15 cellular contexts compared by ENCODE assay signal in the genomic region with DNA sequence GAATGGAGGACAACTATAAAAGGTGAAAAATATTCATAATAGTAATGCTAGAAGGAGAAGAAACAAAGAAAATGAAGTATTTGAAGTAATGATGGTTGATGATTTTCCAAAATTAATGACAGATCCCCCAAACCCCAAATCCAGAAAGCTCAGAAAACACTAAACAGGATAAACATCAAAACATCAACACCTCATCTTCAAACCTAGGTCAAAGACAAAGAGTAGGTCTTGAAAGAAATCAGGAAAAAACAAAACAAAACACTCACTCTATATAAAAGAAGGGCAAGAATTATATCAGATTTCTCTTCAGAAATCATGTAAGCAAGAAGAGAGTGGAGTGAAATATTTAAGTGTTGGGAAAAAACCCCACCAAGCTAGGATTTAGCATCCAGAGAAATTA. TPM values are rescaled to one million over a fixed set of nuclear protein-coding genes. Genes with fewer than 3 reads are reported as not detected.
DNase-seq lines count a peak whose midpoint lies in the region; ATAC-seq, FAIRE-seq and TF ChIP-seq lines count a peak whose summit lies in the region.
"Had no signal": no experiment of that assay in that cellular context is flagged by ENCODE, and none has a peak within 500 bp of the region (broad histone marks: within the 10 kb centered on the region; RNA-seq: fewer than 3 reads in every experiment).

No MANE protein-coding gene starts in this region.

- peaks cover 55 to 84% (median 68%) of the 10 kb centered on the region in 4 donors for H3K4me1 Mint-ChIP-seq in CD4-positive, CD25-positive, alpha-beta regulatory T cell
- H3K4me1 Mint-ChIP-seq in CD8-positive, alpha-beta memory T cell, result peaks cover 65 to 90% (median 84%) of the 10 kb centered on the region in 3 donors
- H3K4me1 Mint-ChIP-seq in central memory CD8-positive, alpha-beta T cell, result peaks cover 73% of the 10 kb centered on the region
- H3K4me1 Mint-ChIP-seq in naive thymus-derived CD8-positive, alpha-beta T cell, result peaks cover 26 to 77% (median 65%) of the 10 kb centered on the region in 4 donors

- H3K36me3 ChIP-seq in CD4-positive, CD25-positive, alpha-beta regulatory T cell (ENCODE audit: control insufficient read depth, insufficient read depth, low read length), result no peaks in the 10 kb centered on the region
- no peaks in the 10 kb centered on the region for H3K36me3 ChIP-seq in CD8-positive, alpha-beta memory T cell (ENCODE audit: insufficient read depth, low read length)
- H3K36me3 ChIP-seq in thyroid gland (no peaks in the 10 kb centered on the region), kidney (ENCODE audit: control insufficient read depth in 1 of 2, insufficient read depth in 2 of 2, low read length in 2 of 2) (no peaks in the 10 kb centered on the region)
- H3K36me3 ChIP-seq: HAP-1 had no signal

- peaks cover 0 to 11% (median 4%) of the 10 kb centered on the region in 7 donors for H3K9me3 Mint-ChIP-seq in CD4-positive, CD25-positive, alpha-beta regulatory T cell
- peaks cover 0 to 11% (median 2%) of the 10 kb centered on the region in 5 donors for H3K9me3 Mint-ChIP-seq in CD8-positive, alpha-beta memory T cell
- H3K9me3 Mint-ChIP-seq in central memory CD8-positive, alpha-beta T cell, result peaks cover 6% of the 10 kb centered on the region
- H3K9me3 Mint-ChIP-seq in naive thymus-derived CD8-positive, alpha-beta T cell, result peaks cover 0 to 20% (median 12%) of the 10 kb centered on the region in 9 donors

- H3K27ac ChIP-seq in CD4-positive, CD25-positive, alpha-beta regulatory T cell (ENCODE audit: insufficient read depth, low read length, poor library complexity, severe bottlenecking), result no peak overlapping the region
- no peak overlapping the region for H3K27ac ChIP-seq in CD8-positive, alpha-beta memory T cell (ENCODE audit: low read depth, low read length)
- no peak overlapping the region for H3K27ac ChIP-seq in thyroid gland
- no peak overlapping the region for H3K27ac ChIP-seq in kidney (ENCODE audit: low read depth in 2 of 2, low read length in 2 of 2)

- no peaks in the 10 kb centered on the region for H3K27me3 ChIP-seq in CD4-positive, CD25-positive, alpha-beta regulatory T cell (ENCODE audit: control insufficient read depth, insufficient read depth, low read length)
- no peaks in the 10 kb centered on the region for H3K27me3 ChIP-seq in CD8-positive, alpha-beta memory T cell (ENCODE audit: insufficient read depth, low read length, poor library complexity, severe bottlenecking)
- H3K27me3 ChIP-seq in thyroid gland, result no peaks in the 10 kb centered on the region

- H3K4me3 ChIP-seq in CD4-positive, CD25-positive, alpha-beta regulatory T cell (ENCODE audit: low read depth, low read length), result peak overlapping the region; percentile 30
- no peak overlapping the region for H3K4me3 ChIP-seq in CD8-positive, alpha-beta memory T cell (ENCODE audit: low read length)
- no peak overlapping the region for H3K4me3 ChIP-seq in thyroid gland (replicated peaks in 1 of 3)
- H3K4me3 ChIP-seq in kidney (ENCODE audit: low read length in 2 of 2), result no peak overlapping the region
- H3K4me3 ChIP-seq: HAP-1 had no signal

- H3K4me3 Mint-ChIP-seq in CD4-positive, CD25-positive, alpha-beta regulatory T cell, result peak overlapping the region in 3 of 4 donors; percentile 41 to 51 (median 42)
- H3K4me3 Mint-ChIP-seq in CD8-positive, alpha-beta memory T cell, result peak overlapping the region in 3 of 7 donors; percentile 7 to 27 (median 17)
- no peak overlapping the region for H3K4me3 Mint-ChIP-seq in central memory CD8-positive, alpha-beta T cell
- H3K4me3 Mint-ChIP-seq in naive thymus-derived CD8-positive, alpha-beta T cell, result peak overlapping the region in 4 of 10 donors; percentile 7 to 47 (median 20)

- H3K4me1 ChIP-seq in CD4-positive, CD25-positive, alpha-beta regulatory T cell (ENCODE audit: control insufficient read depth, insufficient read depth, low read length, poor library complexity, severe bottlenecking), result peaks cover 30% of the 10 kb centered on the region
- peaks cover 27% of the 10 kb centered on the region for H3K4me1 ChIP-seq in CD8-positive, alpha-beta memory T cell (ENCODE audit: insufficient read depth, low read length)
- H3K4me1 ChIP-seq in thyroid gland, result peaks cover 0 to 9% of the 10 kb centered on the region in 2 donors
- no peaks in the 10 kb centered on the region for H3K4me1 ChIP-seq in kidney (ENCODE audit: control insufficient read depth in 1 of 2, insufficient read depth in 1 of 2, low read depth in 1 of 2, low read length in 2 of 2)
- H3K4me1 ChIP-seq: HAP-1 had no signal

- H3K9ac ChIP-seq in kidney (ENCODE audit: low read length in 2 of 2), result no peak overlapping the region

- intact Hi-C loops in thyroid gland (cut with DNase I) (no loop called here), kidney (cut with DNase I) (no loop called here)

- TF ChIP-seq POLR2A in thyroid gland (IDR thresholded peaks at IDR 0.05), result no peak

- H3K9me3 ChIP-seq in CD4-positive, CD25-positive, alpha-beta regulatory T cell (ENCODE audit: control insufficient read depth in 2 of 2, low read length in 2 of 2), result peaks cover 9 to 17% of the 10 kb centered on the region in 2 experiments
- H3K9me3 ChIP-seq in CD8-positive, alpha-beta memory T cell (ENCODE audit: low read length), result no peaks in the 10 kb centered on the region
- H3K9me3 ChIP-seq in thyroid gland (no peaks in the 10 kb centered on the region), kidney (ENCODE audit: control insufficient read depth in 1 of 2, low read length in 2 of 2) (peaks cover 0 to 4% of the 10 kb centered on the region in 2 donors)
- H3K9me3 ChIP-seq: HAP-1 had no signal

- POLR2A ChIA-PET in CD8-positive, alpha-beta memory T cell (lab: Charles Lee), result no interaction called here
- POLR2A ChIA-PET in naive thymus-derived CD8-positive, alpha-beta T cell (lab: Charles Lee), result interaction anchor here (1.0 kb wide), 1 partner anchor 59 kb away, joined by 9 read pairs; no protein-coding TSS in a partner anchor

- H3K27ac Mint-ChIP-seq in CD4-positive, CD25-positive, alpha-beta regulatory T cell, result peak overlapping the region; percentile 18 to 74 (median 31)
- H3K27ac Mint-ChIP-seq in CD8-positive, alpha-beta memory T cell, result peak overlapping the region in 6 of 8 donors; percentile 22 to 82 (median 50)
- H3K27ac Mint-ChIP-seq in central memory CD8-positive, alpha-beta T cell (ENCODE audit: low read depth), result peak overlapping the region; percentile 20
- H3K27ac Mint-ChIP-seq in naive thymus-derived CD8-positive, alpha-beta T cell, result peak overlapping the region in 6 of 10 donors; percentile 20 to 73 (median 40)

- H3K36me3 Mint-ChIP-seq in CD4-positive, CD25-positive, alpha-beta regulatory T cell, result peaks cover 18% of the 10 kb centered on the region
- peaks cover 6 to 10% (median 6%) of the 10 kb centered on the region in 3 donors for H3K36me3 Mint-ChIP-seq in CD8-positive, alpha-beta memory T cell
- peaks cover 1% of the 10 kb centered on the region for H3K36me3 Mint-ChIP-seq in central memory CD8-positive, alpha-beta T cell (ENCODE audit: insufficient read depth)
- H3K36me3 Mint-ChIP-seq in naive thymus-derived CD8-positive, alpha-beta T cell, result peaks cover 17 to 31% (median 23%) of the 10 kb centered on the region in 3 donors

- H3K27me3 Mint-ChIP-seq in CD4-positive, CD25-positive, alpha-beta regulatory T cell, result no peaks in the 10 kb centered on the region
- H3K27me3 Mint-ChIP-seq in CD8-positive, alpha-beta memory T cell, result no peaks in the 10 kb centered on the region
- no peaks in the 10 kb centered on the region for H3K27me3 Mint-ChIP-seq in central memory CD8-positive, alpha-beta T cell
- no peaks in the 10 kb centered on the region for H3K27me3 Mint-ChIP-seq in naive thymus-derived CD8-positive, alpha-beta T cell

- TF ChIP-seq CTCF in thyroid gland (IDR thresholded peaks at IDR 0.05), result no peak
- no peak for TF ChIP-seq CTCF in kidney (IDR thresholded peaks at IDR 0.05; ENCODE audit: borderline replicate concordance, extremely low read depth, insufficient read depth)

- FAIRE-seq in kidney (lab: Jason Lieb, UNC), result no peak

- no peak for DNase-seq in CD4-positive, CD25-positive, alpha-beta regulatory T cell
- DNase-seq in CD8-positive, alpha-beta memory T cell, result no peak
- no peak for DNase-seq in central memory CD8-positive, alpha-beta T cell (ENCODE audit: low spot score in 2 of 2)
- no peak for DNase-seq in naive thymus-derived CD8-positive, alpha-beta T cell
- no peak for DNase-seq in stimulated activated CD4-positive, alpha-beta T cell treated with anti-CD3 and anti-CD28 coated beads, Interleukin-4, amount 100 ng/mL, for 24 hours
- DNase-seq in thyroid gland, result no peak
- no peak for DNase-seq in kidney
- DNase-seq: C1 segment of cervical spinal cord, NCI-H1417, NCI-H187 treated with DMSO at 0.1 percent for 48 hours, NCI-H345, NCI-H526 treated with DMSO at 0.1 percent for 48 hours, SHP77 treated with DMSO at 0.1 percent for 48 hours had no signal

- CTCF ChIA-PET in CD8-positive, alpha-beta memory T cell (lab: Charles Lee), result no interaction called here

- ATAC-seq in CD4-positive, CD25-positive, alpha-beta regulatory T cell (ENCODE audit: low read depth in 2 of 2), result no peak
- ATAC-seq in central memory CD8-positive, alpha-beta T cell (replicated peaks; ENCODE audit: extremely low read depth, poor library complexity, severe bottlenecking), result no peak
- no peak for ATAC-seq in naive thymus-derived CD8-positive, alpha-beta T cell
- ATAC-seq in HG03520 (IDR thresholded peaks at IDR 0.05; ENCODE audit: unreplicated experiment), result no peak

RNA-seq across cellular contexts. Expression of gene RANBP9, which starts 38.7 kb away (rescaled TPM):
- total RNA-seq in CD4-positive, CD25-positive, alpha-beta regulatory T cell, result 85.5 TPM
- polyA plus RNA-seq in CD4-positive, CD25-positive, alpha-beta regulatory T cell, result 10 to 100 TPM in 2 of 4 donors, 1 to 10 TPM in 2; 5.6 to 11.1 (median 8.8) TPM
- 10 to 100 TPM; 45.4 to 47.0 TPM for total RNA-seq in CD8-positive, alpha-beta memory T cell
- polyA plus RNA-seq in CD8-positive, alpha-beta memory T cell, result 6.2 TPM
- 10 to 100 TPM; 50.4 to 57.2 TPM for total RNA-seq in naive thymus-derived CD8-positive, alpha-beta T cell
- 1 to 10 TPM; 1.9 to 5.6 (median 3.9) TPM for polyA plus RNA-seq in naive thymus-derived CD8-positive, alpha-beta T cell
- total RNA-seq in thyroid gland (10 to 100 TPM; 26.8 to 42.6 (median 32.4) TPM), kidney (29.0 TPM)
- polyA plus RNA-seq in kidney (ENCODE audit: insufficient read depth, low read depth, low replicate concordance), result 16.4 TPM

RNA-seq across cellular contexts. Expression of gene NOL7, which starts 57.8 kb away (rescaled TPM):
- total RNA-seq in CD4-positive, CD25-positive, alpha-beta regulatory T cell, result 50.2 TPM
- 100 to 1,000 TPM; 127 to 145 (median 130) TPM for polyA plus RNA-seq in CD4-positive, CD25-positive, alpha-beta regulatory T cell
- 100 to 1,000 TPM; 120 to 122 TPM for total RNA-seq in CD8-positive, alpha-beta memory T cell
- polyA plus RNA-seq in CD8-positive, alpha-beta memory T cell, result 137 TPM
- 10 to 100 TPM; 74.8 to 75.9 TPM for total RNA-seq in naive thymus-derived CD8-positive, alpha-beta T cell
- 100 to 1,000 TPM; 109 to 142 (median 139) TPM for polyA plus RNA-seq in naive thymus-derived CD8-positive, alpha-beta T cell
- total RNA-seq in thyroid gland (100 to 1,000 TPM in 2 of 4 donors, 10 to 100 TPM in 2; 62.9 to 133 (median 101) TPM), kidney (65.1 TPM)
- 71.5 TPM for polyA plus RNA-seq in kidney (ENCODE audit: insufficient read depth, low read depth, low replicate concordance)
